ENCODE assay signal across 8 cellular contexts in genomic region chr2:156437272-156437671, GRCh38. TPM values are rescaled to one million over a fixed set of nuclear protein-coding genes. Genes with fewer than 3 reads are reported as not detected.
DNase-seq lines count a peak whose midpoint lies in the region; ATAC-seq and TF ChIP-seq lines count a peak whose summit lies in the region.

No MANE protein-coding gene starts in this region.

- no peaks in the 10 kb centered on the region for H3K9me3 Mint-ChIP-seq in activated T-helper 2 cell treated with anti-CD3 and anti-CD28 coated beads, Interferon-gamma antibody, Interleukin-2, Interleukin-4, amounts not matched to agents 10 μg/mL and 5 μg/mL and 100 μg/mL, durations not matched to agents 14 hours and 24 hours and 36 hours
- no peaks in the 10 kb centered on the region for H3K9me3 Mint-ChIP-seq in immature natural killer cell

- H3K27ac ChIP-seq in thoracic aorta: peak overlapping the region; percentile 98

- no peaks in the 10 kb centered on the region for H3K27me3 Mint-ChIP-seq in activated T-helper 2 cell treated with anti-CD3 and anti-CD28 coated beads, Interferon-gamma antibody, Interleukin-2, Interleukin-4, amounts not matched to agents 10 μg/mL and 5 μg/mL and 100 μg/mL, durations not matched to agents 14 hours and 24 hours and 36 hours (ENCODE audit: low read depth)
- H3K27me3 Mint-ChIP-seq in immature natural killer cell (ENCODE audit: low read depth in 3 of 3): peaks cover 2 to 8% (median 3%) of the 10 kb centered on the region in 3 donors

- ATAC-seq in GM19324 (IDR thresholded peaks at IDR 0.05; ENCODE audit: low FRiP score, unreplicated experiment): peak; percentile 37
- ATAC-seq in HG03432 (IDR thresholded peaks at IDR 0.05; ENCODE audit: unreplicated experiment): peak; percentile 7
- no peak for ATAC-seq in thoracic aorta (ENCODE audit: insufficient number of reproducible peaks, low FRiP score, low read depth)

- H3K9me3 ChIP-seq in thoracic aorta: no peaks in the 10 kb centered on the region

- POLR2A ChIA-PET in BJ (lab: Charles Lee): interaction anchor here (0.6 kb wide), 1 partner anchor 95 kb away, joined by 3 read pairs; no protein-coding TSS in a partner anchor

- H3K4me3 ChIP-seq in BJ (ENCODE audit: low read depth, low read length) (peak overlapping the region; percentile 70), thoracic aorta (peak overlapping the region; percentile 93)

- H3K27me3 ChIP-seq in BJ (ENCODE audit: control insufficient read depth, insufficient read depth, low read length): no peaks in the 10 kb centered on the region
- no peaks in the 10 kb centered on the region for H3K27me3 ChIP-seq in thoracic aorta (replicated peaks; ENCODE audit: insufficient read depth)

- DNase-seq in BJ (ENCODE audit: low read depth): no peak
- no peak for DNase-seq in activated T-helper 2 cell treated with anti-CD3 and anti-CD28 coated beads, Interferon-gamma antibody, Interleukin-2, Interleukin-4, amounts not matched to agents 10 μg/mL and 5 μg/mL and 100 μg/mL, durations not matched to agents 14 hours and 24 hours and 36 hours (ENCODE audit: low spot score)
- no peak for DNase-seq in immature natural killer cell
- no peak for DNase-seq in thoracic aorta (ENCODE audit: low spot score)
- DNase-seq in dedifferentiated amniotic fluid mesenchymal stem cell (ENCODE audit: extremely low spot score): no peak
- no peak for DNase-seq in epidermal melanocyte (ENCODE audit: insufficient read length, low spot score)

- peaks cover 37% of the 10 kb centered on the region for H3K4me1 Mint-ChIP-seq in activated T-helper 2 cell treated with anti-CD3 and anti-CD28 coated beads, Interferon-gamma antibody, Interleukin-2, Interleukin-4, amounts not matched to agents 10 μg/mL and 5 μg/mL and 100 μg/mL, durations not matched to agents 14 hours and 24 hours and 36 hours (ENCODE audit: low read depth)
- peaks cover 28 to 42% of the 10 kb centered on the region in 2 donors for H3K4me1 Mint-ChIP-seq in immature natural killer cell

- H3K36me3 ChIP-seq in BJ (ENCODE audit: control insufficient read depth, insufficient read depth, low read length) (no peaks in the 10 kb centered on the region), thoracic aorta (no peaks in the 10 kb centered on the region)

- peaks cover 32% of the 10 kb centered on the region for H3K36me3 Mint-ChIP-seq in activated T-helper 2 cell treated with anti-CD3 and anti-CD28 coated beads, Interferon-gamma antibody, Interleukin-2, Interleukin-4, amounts not matched to agents 10 μg/mL and 5 μg/mL and 100 μg/mL, durations not matched to agents 14 hours and 24 hours and 36 hours (ENCODE audit: low read depth)
- peaks cover 3 to 10% (median 9%) of the 10 kb centered on the region in 3 donors for H3K36me3 Mint-ChIP-seq in immature natural killer cell

- peak overlapping the region; percentile 98 for H3K27ac Mint-ChIP-seq in activated T-helper 2 cell treated with anti-CD3 and anti-CD28 coated beads, Interferon-gamma antibody, Interleukin-2, Interleukin-4, amounts not matched to agents 10 μg/mL and 5 μg/mL and 100 μg/mL, durations not matched to agents 14 hours and 24 hours and 36 hours
- peak overlapping the region; percentile 65 to 94 (median 92) for H3K27ac Mint-ChIP-seq in immature natural killer cell

- H3K4me1 ChIP-seq in thoracic aorta (ENCODE audit: control insufficient read depth in 1 of 2, low read depth in 2 of 2): peaks cover 17 to 28% of the 10 kb centered on the region in 2 donors

- CTCF ChIA-PET in BJ (lab: Yijun Ruan, JAX): interaction anchor here (0.6 to 0.8 kb wide), 3 partner anchors 17 to 152 kb away, joined by 3 to 5 read pairs (median 3); no protein-coding TSS in a partner anchor

- intact Hi-C loops in activated T-helper 2 cell treated with anti-CD3 and anti-CD28 coated beads, Interferon-gamma antibody, Interleukin-2, Interleukin-4, amounts not matched to agents 10 μg/mL and 5 μg/mL and 100 μg/mL, durations not matched to agents 14 hours and 24 hours and 36 hours (cut with micrococcal nuclease): loop anchor here (2.0 to 10.0 kb wide), 4 partner anchors 40 to 150 kb away; no protein-coding TSS in a partner anchor

- TF ChIP-seq CTCF in BJ (IDR thresholded peaks at IDR 0.05; ENCODE audit: insufficient read depth, low read depth, low read length): no peak
- TF ChIP-seq CTCF in thoracic aorta (IDR thresholded peaks at IDR 0.05): no peak

- peak overlapping the region; percentile 99 for H3K4me3 Mint-ChIP-seq in activated T-helper 2 cell treated with anti-CD3 and anti-CD28 coated beads, Interferon-gamma antibody, Interleukin-2, Interleukin-4, amounts not matched to agents 10 μg/mL and 5 μg/mL and 100 μg/mL, durations not matched to agents 14 hours and 24 hours and 36 hours (ENCODE audit: low read depth)
- H3K4me3 Mint-ChIP-seq in immature natural killer cell: peak overlapping the region; percentile 90 to 95 (median 93)

RNA-seq across cellular contexts. Expression of gene GPD2, which starts 1.1 kb away (rescaled TPM):
- 13.5 and 22.5 TPM in 2 replicates for polyA plus RNA-seq in BJ (2011; rRNA removed)
- 25.1 and 28.1 TPM in 2 replicates for polyA minus RNA-seq in BJ (2011; rRNA and poly(A)+ RNA removed)
- 23.6 and 23.7 TPM in 2 replicates for total RNA-seq in activated T-helper 2 cell treated with anti-CD3 and anti-CD28 coated beads, Interferon-gamma antibody, Interleukin-2, Interleukin-4, amounts not matched to agents 10 μg/mL and 5 μg/mL and 100 μg/mL, durations not matched to agents 14 hours and 24 hours and 36 hours
- 10 to 100 TPM in 1 of 3 donors, 1 to 10 TPM in 2; 5.6 to 13.3 (median 6.5) TPM for polyA plus RNA-seq in immature natural killer cell
- 10 to 100 TPM; 13.7 to 31.7 TPM for total RNA-seq in thoracic aorta
